Comparison of ENCODE assay signal across 25 cellular contexts in genomic region chr7:27991006-27991528, GRCh38.
A peak's percentile ranks its signal among the peaks of the same experiment; 100 is the strongest.
DNase-seq lines count a peak whose midpoint lies in the region; ATAC-seq, FAIRE-seq and TF ChIP-seq lines count a peak whose summit lies in the region.
"Had no signal": no experiment of that assay in that cellular context is flagged by ENCODE, and none has a peak within 500 bp of the region (broad histone marks: within the 10 kb centered on the region; RNA-seq: fewer than 3 reads in every experiment).

No MANE protein-coding gene starts in this region.

- H3K79me1 ChIP-seq in H1 (ENCODE audit: low read depth, low read length) (no peaks in the 10 kb centered on the region; the same call in 1 of the 2 replicates), mesenchymal stem cell (replicated peaks; ENCODE audit: low read length, poor library complexity, severe bottlenecking) (peaks cover 16% of the 10 kb centered on the region)

- H3K4me3 Mint-ChIP-seq in stimulated activated effector memory CD8-positive, alpha-beta T cell treated with anti-CD3 and anti-CD28 coated beads, Interleukin-12 subunit alpha, Interleukin-12 subunit beta, amount 100 ng/mL, for 72 hours = no peak overlapping the region
- H3K4me3 Mint-ChIP-seq: CD4-positive, alpha-beta memory T cell; GM23338 had no signal

- peaks cover 3% of the 10 kb centered on the region for H3K9me3 Mint-ChIP-seq in stimulated activated effector memory CD8-positive, alpha-beta T cell treated with anti-CD3 and anti-CD28 coated beads, Interleukin-12 subunit alpha, Interleukin-12 subunit beta, amount 100 ng/mL, for 72 hours

- no peaks in the 10 kb centered on the region for H3K79me2 ChIP-seq in HepG2 (ENCODE audit: insufficient read depth, low read length)
- H3K79me2 ChIP-seq in H1 (ENCODE audit: control insufficient read depth in 1 of 2, insufficient read depth in 2 of 2, low read length in 2 of 2) = no peaks in the 10 kb centered on the region

- H3K4me2 ChIP-seq in HepG2 (ENCODE audit: low read depth, low read length) = no peak overlapping the region
- H3K4me2 ChIP-seq in H1 (ENCODE audit: insufficient read depth in 1 of 2, low read depth in 2 of 2, low read length in 2 of 2) = no peak overlapping the region
- H3K4me2 ChIP-seq in mesenchymal stem cell (ENCODE audit: low read length, poor library complexity, severe bottlenecking) = no peak overlapping the region
- H3K4me2 ChIP-seq: A549, BLaER1, GM23338 had no signal

- no peak overlapping the region for H3K14ac ChIP-seq in H1 (ENCODE audit: insufficient read length)
- no peak overlapping the region for H3K14ac ChIP-seq in mesenchymal stem cell (ENCODE audit: low read length in 2 of 2)

- H4K8ac ChIP-seq in H1 (ENCODE audit: extremely low read depth, insufficient read depth, low read length) (no peak overlapping the region), mesenchymal stem cell (ENCODE audit: low read length) (no peak overlapping the region)

- H3K27ac ChIP-seq in right lobe of liver (no peak overlapping the region), HepG2 (ENCODE audit: extremely low read length, insufficient read depth, low read length) (no peak overlapping the region), H1 (ENCODE audit: low read depth, low read length) (no peak overlapping the region), mesenchymal stem cell (ENCODE audit: low read length, poor library complexity, severe bottlenecking) (no peak overlapping the region)
- H3K27ac ChIP-seq: A549, BLaER1 had no signal

- H3K4ac ChIP-seq in H1 (replicated peaks; ENCODE audit: insufficient read length, low read depth, low read length) (no peak overlapping the region), mesenchymal stem cell (ENCODE audit: low read depth in 1 of 2, low read length in 2 of 2) (no peak overlapping the region)

- H2BK20ac ChIP-seq in H1 (ENCODE audit: low read length) = no peak overlapping the region

- H3K36me3 ChIP-seq in right lobe of liver (no peaks in the 10 kb centered on the region), HepG2 (replicated peaks in 1 of 2; ENCODE audit: control insufficient read depth in 1 of 2, insufficient read depth in 2 of 2, low read length in 2 of 2) (no peaks in the 10 kb centered on the region), H1 (ENCODE audit: control insufficient read depth in 2 of 4, insufficient read depth in 4 of 4, low read length in 3 of 4) (peaks cover 0 to 7% (median 0%) of the 10 kb centered on the region in 4 experiments; a peak in 1 of 8 replicates), mesenchymal stem cell (ENCODE audit: control insufficient read depth in 1 of 2, insufficient read depth in 2 of 2, low read depth in 1 of 2, low read length in 2 of 2) (no peaks in the 10 kb centered on the region)
- H3K36me3 ChIP-seq: BLaER1 had no signal

- H4K5ac ChIP-seq in H1 (ENCODE audit: insufficient read length, low read depth, low read length) = no peak overlapping the region

- no peak overlapping the region for H3K9ac ChIP-seq in HepG2 (ENCODE audit: insufficient read depth, low read depth, low read length)
- H3K9ac ChIP-seq in H1 (replicated peaks in 1 of 4; ENCODE audit: extremely low read depth in 1 of 4, low read depth in 3 of 4, low read length in 3 of 4) = no peak overlapping the region
- no peak overlapping the region for H3K9ac ChIP-seq in mesenchymal stem cell (ENCODE audit: low read length)
- H3K9ac ChIP-seq: BLaER1 had no signal

- H2AK5ac ChIP-seq in H1 (ENCODE audit: low read depth, low read length) (no peak overlapping the region), mesenchymal stem cell (ENCODE audit: low read length, severe bottlenecking) (no peak overlapping the region)

- H3K23ac ChIP-seq in H1 (ENCODE audit: insufficient read length) = no peak overlapping the region
- H3K23ac ChIP-seq in mesenchymal stem cell (ENCODE audit: low read length in 2 of 2) = no peak overlapping the region

- BruUV-seq in HepG2 (replicated peaks; lab: Mats Ljungman, UMichigan) = no TSS peak

- H2BK5ac ChIP-seq in H1 (ENCODE audit: low read depth, low read length) = no peak overlapping the region
- H2BK5ac ChIP-seq in mesenchymal stem cell (ENCODE audit: low read depth, low read length, poor library complexity, severe bottlenecking) = no peak overlapping the region

- H3K23me2 ChIP-seq in H1 (ENCODE audit: low read depth, low read length) = no peaks in the 10 kb centered on the region

- H2BK15ac ChIP-seq in H1 (ENCODE audit: low read length) (no peak overlapping the region), mesenchymal stem cell (ENCODE audit: low read depth, poor library complexity, severe bottlenecking) (no peak overlapping the region)

- TF ChIP-seq RAD21 in HepG2 (CRISPR knock-in tag; IDR thresholded peaks at IDR 0.05) = no peak
- TF ChIP-seq RAD21 in H1 (IDR thresholded peaks at IDR 0.05 in 1 of 2, conservative IDR thresholded peaks at IDR 0.05 in 1 of 2; ENCODE audit: low read depth in 2 of 2, low read length in 2 of 2) = no peak

- no peak overlapping the region for H3K56ac ChIP-seq in H1 (replicated peaks; ENCODE audit: insufficient read length, low read depth, low read length)

- no peak overlapping the region for H2BK12ac ChIP-seq in H1 (ENCODE audit: low read depth, low read length)
- no peak overlapping the region for H2BK12ac ChIP-seq in mesenchymal stem cell (ENCODE audit: low read length in 2 of 2)

- peak overlapping the region; percentile 36 for H3K27ac Mint-ChIP-seq in stimulated activated effector memory CD8-positive, alpha-beta T cell treated with anti-CD3 and anti-CD28 coated beads, Interleukin-12 subunit alpha, Interleukin-12 subunit beta, amount 100 ng/mL, for 72 hours
- H3K27ac Mint-ChIP-seq: GM23338 had no signal

- H3K18ac ChIP-seq in H1 (ENCODE audit: extremely low read depth, low read length) = no peak overlapping the region
- no peak overlapping the region for H3K18ac ChIP-seq in mesenchymal stem cell (ENCODE audit: low read depth in 1 of 2, low read length in 2 of 2)

- DNase-seq in NCI-H2107 treated with DMSO at 0.1 percent for 48 hours (lab: John Stamatoyannopoulos, UW; ENCODE audit: unreplicated experiment) (peak; percentile 56), NCI-H2107 (lab: John Stamatoyannopoulos, UW) (no peak), right lobe of liver (no peak), HepG2 (ENCODE audit: low spot score) (no peak), H1 (ENCODE audit: low read depth in 1 of 2, low spot score in 2 of 2) (no peak), mesenchymal stem cell (no peak)
- DNase-seq in stimulated activated effector memory CD8-positive, alpha-beta T cell treated with anti-CD3 and anti-CD28 coated beads, Interleukin-12 subunit alpha, Interleukin-12 subunit beta, amount 100 ng/mL, for 72 hours (ENCODE audit: low spot score in 2 of 2) = no peak
- DNase-seq: CD4-positive, alpha-beta memory T cell; DMS53; EL; KG1; NCI-H1694; NCI-H446 treated with DMSO at 0.1 percent for 48 hours; NCI-H774; PC-3; RPMI8226; SHP77 treated with DMSO at 0.1 percent for 48 hours; T-helper 1 cell had no signal

- TF ChIP-seq EP300 in HepG2 (IDR thresholded peaks at IDR 0.05; ENCODE audit: low read depth in 2 of 2, low read length in 2 of 2) = no peak
- TF ChIP-seq EP300 in HepG2 (CRISPR knock-in tag; IDR thresholded peaks at IDR 0.05; ENCODE audit: borderline replicate concordance) = no peak
- no peak for TF ChIP-seq EP300 in H1 (IDR thresholded peaks at IDR 0.05; ENCODE audit: borderline replicate concordance in 1 of 2, low read depth in 2 of 2, low read length in 2 of 2)

- no peaks in the 10 kb centered on the region for H3K36me3 Mint-ChIP-seq in stimulated activated effector memory CD8-positive, alpha-beta T cell treated with anti-CD3 and anti-CD28 coated beads, Interleukin-12 subunit alpha, Interleukin-12 subunit beta, amount 100 ng/mL, for 72 hours

- H3K27me3 ChIP-seq in right lobe of liver = no peaks in the 10 kb centered on the region
- peaks cover 0 to 14% of the 10 kb centered on the region in 2 experiments; a peak in 2 of 5 replicates for H3K27me3 ChIP-seq in HepG2 (ENCODE audit: control insufficient read depth in 1 of 2, insufficient read depth in 2 of 2, low read length in 2 of 2)
- no peaks in the 10 kb centered on the region for H3K27me3 ChIP-seq in H1 (replicated peaks in 1 of 4; ENCODE audit: control insufficient read depth in 3 of 4, extremely low read depth in 1 of 4, insufficient read depth in 3 of 4, low read length in 3 of 4)
- H3K27me3 ChIP-seq in mesenchymal stem cell (ENCODE audit: control insufficient read depth in 1 of 2, insufficient read depth in 1 of 2, low read length in 2 of 2) = no peaks in the 10 kb centered on the region
- H3K27me3 ChIP-seq: BLaER1 had no signal

- peak; percentile 58 to 72 (median 68) for ATAC-seq in right lobe of liver
- no peak for ATAC-seq in HepG2
- no peak for ATAC-seq in stimulated activated effector memory CD8-positive, alpha-beta T cell treated with anti-CD3 and anti-CD28 coated beads, Interleukin-12 subunit alpha, Interleukin-12 subunit beta, amount 100 ng/mL, for 72 hours
- no peak for ATAC-seq in HG02852 (IDR thresholded peaks at IDR 0.05; ENCODE audit: unreplicated experiment)
- ATAC-seq: A549, GM12878, GM23338, PC-3, SK-N-SH treated with all-trans-retinoic acid at 6 μM for 48 hours had no signal

- in situ Hi-C loops in HepG2 (cut with HindIII; ENCODE audit: extremely low pct_ligation_motif_present, low pct_unique_long_range_greater_than_20kb) = no loop called here

- H2BK120ac ChIP-seq in H1 (replicated peaks; ENCODE audit: low read depth, low read length) (no peak overlapping the region), mesenchymal stem cell (ENCODE audit: low read depth, low read length) (no peak overlapping the region)

- H3K9me3 ChIP-seq in right lobe of liver (no peaks in the 10 kb centered on the region), HepG2 (ENCODE audit: low read length) (no peaks in the 10 kb centered on the region), H1 (ENCODE audit: insufficient read depth in 2 of 2, low read depth in 1 of 2, low read length in 1 of 2) (peaks cover 0 to 11% of the 10 kb centered on the region in 2 experiments; a peak in 2 of 4 replicates), mesenchymal stem cell (ENCODE audit: control insufficient read depth, low read length) (no peaks in the 10 kb centered on the region)
- H3K9me3 ChIP-seq: A549 had no signal

- CTCF ChIA-PET in HepG2 (lab: Yijun Ruan, JAX; ENCODE audit: low intra/inter-chr PET ratio, low total read pairs) = no interaction called here
- CTCF ChIA-PET in H1 (lab: Charles Lee; ENCODE audit: partially characterized antibody) = no interaction called here

- H3K4me1 Mint-ChIP-seq in stimulated activated effector memory CD8-positive, alpha-beta T cell treated with anti-CD3 and anti-CD28 coated beads, Interleukin-12 subunit alpha, Interleukin-12 subunit beta, amount 100 ng/mL, for 72 hours = peaks cover 17% of the 10 kb centered on the region

- no peaks in the 10 kb centered on the region for H4K20me1 ChIP-seq in HepG2 (ENCODE audit: insufficient read depth, low read length)
- no peaks in the 10 kb centered on the region for H4K20me1 ChIP-seq in H1 (replicated peaks in 1 of 2; ENCODE audit: control insufficient read depth in 1 of 2, insufficient read depth in 2 of 2, low read length in 2 of 2)
- H4K20me1 ChIP-seq: BLaER1 had no signal

- FAIRE-seq in HepG2 (lab: Jason Lieb, UNC) = no peak
- peak; percentile 7 for FAIRE-seq in H1 (lab: Jason Lieb, UNC)
- FAIRE-seq: A549, GM12878, GM19239 had no signal

- no peak for TF ChIP-seq CTCF in right lobe of liver (IDR thresholded peaks at IDR 0.05)
- no peak for TF ChIP-seq CTCF in HepG2 (CRISPR knock-in tag; IDR thresholded peaks at IDR 0.05)
- no peak for TF ChIP-seq CTCF in H1 (IDR thresholded peaks at IDR 0.05; ENCODE audit: control extremely low read depth in 1 of 3, insufficient read depth in 1 of 3, low read depth in 1 of 3, low read length in 3 of 3)

- H3K4me3 ChIP-seq in right lobe of liver (no peak overlapping the region), HepG2 (replicated peaks in 1 of 3; ENCODE audit: insufficient read depth in 1 of 3, low read depth in 2 of 3, low read length in 3 of 3) (no peak overlapping the region), H1 (ENCODE audit: extremely low read depth in 1 of 4, insufficient read depth in 2 of 4, low read depth in 3 of 4, low read length in 4 of 4) (no peak overlapping the region), mesenchymal stem cell (ENCODE audit: insufficient read depth in 1 of 2, low read depth in 1 of 2, low read length in 2 of 2) (no peak overlapping the region)
- H3K4me3 ChIP-seq: A549, BLaER1, GM12878, GM23338 had no signal

- POLR2A ChIA-PET in HepG2 (lab: Yijun Ruan, JAX) = no interaction called here
- POLR2A ChIA-PET in H1 (lab: Charles Lee; ENCODE audit: partially characterized antibody) = no interaction called here

- intact Hi-C loops in right lobe of liver (cut with DNase I) = no loop called here
- intact Hi-C loops in HepG2 (cut with micrococcal nuclease; ENCODE audit: unreplicated experiment) = no loop called here

- H2AFZ ChIP-seq in HepG2 (ENCODE audit: low read length) = no peak overlapping the region
- H2AFZ ChIP-seq in H1 (ENCODE audit: low read length) = no peak overlapping the region
- H2AFZ ChIP-seq in mesenchymal stem cell (ENCODE audit: low read depth, low read length) = no peak overlapping the region
- H2AFZ ChIP-seq: GM23338 had no signal

- no peak overlapping the region for H4K91ac ChIP-seq in H1 (replicated peaks; ENCODE audit: insufficient read length, low read length)
- no peak overlapping the region for H4K91ac ChIP-seq in mesenchymal stem cell (ENCODE audit: low read length)

- peaks cover 0 to 28% (median 8%) of the 10 kb centered on the region in 4 donors for H3K4me1 ChIP-seq in right lobe of liver
- no peaks in the 10 kb centered on the region for H3K4me1 ChIP-seq in HepG2 (ENCODE audit: insufficient read depth, low read length)
- H3K4me1 ChIP-seq in H1 (replicated peaks in 1 of 4; ENCODE audit: control insufficient read depth in 3 of 4, insufficient read depth in 4 of 4, low read length in 3 of 4) = no peaks in the 10 kb centered on the region; a peak in 1 of 7 replicates
- H3K4me1 ChIP-seq in mesenchymal stem cell (ENCODE audit: control insufficient read depth, insufficient read depth, low read depth, low read length) = no peaks in the 10 kb centered on the region
- H3K4me1 ChIP-seq: BLaER1 had no signal

- TF ChIP-seq POLR2A in right lobe of liver (IDR thresholded peaks at IDR 0.05) (no peak), HepG2 (IDR thresholded peaks at IDR 0.05; ENCODE audit: insufficient read depth in 1 of 2, low read depth in 2 of 2, low read length in 2 of 2) (no peak), H1 (IDR thresholded peaks at IDR 0.05; ENCODE audit: control extremely low read depth in 1 of 2, low read depth in 2 of 2, low read length in 2 of 2) (no peak)

Comparison
In these comparisons a context has a peak if more than half of its experiments do, and no peak if none do; other contexts are left out.
1. ATAC-seq: peak in right lobe of liver (4 of 4); none in HepG2 (single experiment), stimulated activated effector memory CD8-positive, alpha-beta T cell treated with anti-CD3 and anti-CD28 coated beads, Interleukin-12 subunit alpha, Interleukin-12 subunit beta, amount 100 ng/mL, for 72 hours (single experiment) and HG02852 (single experiment).